30 cellular contexts compared by ENCODE assay signal in genomic region chr20:14114049-14114448, GRCh38.
"Had no signal": no experiment of that assay in that cellular context is flagged by ENCODE, and none has a peak within 500 bp of the region (broad histone marks: within the 10 kb centered on the region; RNA-seq: fewer than 3 reads in every experiment).

No MANE protein-coding gene starts in this region.

- ATAC-seq: activated CD8-positive, alpha-beta T cell treated with anti-CD3 and anti-CD28 coated beads for 36 hours; activated T-cell treated with anti-CD3 and anti-CD28 coated beads, Interleukin-2, amount 50 U/mL, for 4 hours; activated T-helper 17 cell treated with anti-CD3 and anti-CD28 coated beads, Interleukin-2, amount 50 U/mL, for 72 hours; effector memory CD8-positive, alpha-beta T cell; gastroesophageal sphincter; heart right ventricle; WTC11 had no signal

- H3K4me1 ChIP-seq: esophagus muscularis mucosa, gastroesophageal sphincter, heart right ventricle had no signal

- H3K27me3 ChIP-seq: brain microvascular endothelial cell, esophagus muscularis mucosa, gastroesophageal sphincter, heart right ventricle had no signal

- H3K4me1 Mint-ChIP-seq: activated CD4-positive, alpha-beta T cell treated with anti-CD3 and anti-CD28 coated beads, Interleukin-2, amount 10 ng/mL, durations not matched to agents 7 days and 5 days; activated T-helper 17 cell treated with anti-CD3 and anti-CD28 coated beads, Interleukin-2, amount 50 U/mL, for 72 hours; central memory CD8-positive, alpha-beta T cell had no signal

- H3K27ac ChIP-seq: brain microvascular endothelial cell, esophagus muscularis mucosa, gastroesophageal sphincter, heart right ventricle, hepatocyte, VCaP had no signal

- H3K4me3 Mint-ChIP-seq: activated CD4-positive, alpha-beta T cell treated with anti-CD3 and anti-CD28 coated beads, Interleukin-2, amount 10 ng/mL, durations not matched to agents 7 days and 5 days; activated CD8-positive, alpha-beta T cell treated with anti-CD3 and anti-CD28 coated beads for 36 hours; activated naive CD8-positive, alpha-beta T cell; activated T-cell treated with anti-CD3 and anti-CD28 coated beads, Interleukin-2, amount 50 U/mL, for 4 hours; activated T-helper 17 cell treated with anti-CD3 and anti-CD28 coated beads, Interleukin-2, amount 50 U/mL, for 72 hours; central memory CD8-positive, alpha-beta T cell; effector memory CD8-positive, alpha-beta T cell; WTC11 had no signal

- H3K4me3 ChIP-seq: esophagus muscularis mucosa, gastroesophageal sphincter, heart right ventricle, hepatocyte had no signal

- H3K27me3 Mint-ChIP-seq: activated CD4-positive, alpha-beta T cell treated with anti-CD3 and anti-CD28 coated beads, Interleukin-2, amount 10 ng/mL, durations not matched to agents 7 days and 5 days; activated CD8-positive, alpha-beta T cell treated with anti-CD3 and anti-CD28 coated beads for 36 hours; activated naive CD8-positive, alpha-beta T cell; activated T-helper 17 cell treated with anti-CD3 and anti-CD28 coated beads, Interleukin-2, amount 50 U/mL, for 72 hours; central memory CD8-positive, alpha-beta T cell; effector memory CD8-positive, alpha-beta T cell had no signal

- H3K36me3 ChIP-seq: brain microvascular endothelial cell, esophagus muscularis mucosa, gastroesophageal sphincter, heart right ventricle had no signal

- H3K4me2 ChIP-seq: hepatocyte had no signal

- H3K36me3 Mint-ChIP-seq: activated naive CD8-positive, alpha-beta T cell had no signal

- H3K79me2 ChIP-seq: hepatocyte had no signal

- H3K27ac Mint-ChIP-seq: activated CD4-positive, alpha-beta T cell treated with anti-CD3 and anti-CD28 coated beads, Interleukin-2, amount 10 ng/mL, durations not matched to agents 7 days and 5 days; activated CD8-positive, alpha-beta T cell treated with anti-CD3 and anti-CD28 coated beads for 36 hours; activated naive CD8-positive, alpha-beta T cell; activated T-helper 17 cell treated with anti-CD3 and anti-CD28 coated beads, Interleukin-2, amount 50 U/mL, for 72 hours; effector memory CD8-positive, alpha-beta T cell; WTC11 had no signal

- H2AFZ ChIP-seq: hepatocyte had no signal

- DNase-seq: activated CD4-positive, alpha-beta T cell treated with anti-CD3 and anti-CD28 coated beads for 1 hour; activated CD4-positive, alpha-beta T cell treated with anti-CD3 and anti-CD28 coated beads for 4 hours; activated CD4-positive, alpha-beta T cell treated with anti-CD3 and anti-CD28 coated beads, Interleukin-2, amount 10 ng/mL, durations not matched to agents 7 days and 5 days; activated CD4-positive, alpha-beta T cell treated with anti-CD3 and anti-CD28 coated beads, Interleukin-2, amount 50 U/mL, for 48 hours; activated CD8-positive, alpha-beta memory T cell treated with anti-CD3 and anti-CD28 coated beads for 24 hours; activated CD8-positive, alpha-beta T cell treated with anti-CD3 and anti-CD28 coated beads for 36 hours; activated effector memory CD4-positive, alpha-beta T cell treated with Interleukin-2 at 50 U/mL for 16 hours; activated gamma-delta T cell treated with Interleukin-2 at 50 U/mL for 16 hours; activated naive CD4-positive, alpha-beta T cell treated with anti-CD3 and anti-CD28 coated beads, Interleukin-2, amount 50 U/mL, for 16 hours; activated naive CD4-positive, alpha-beta T cell treated with Interleukin-2 at 50 U/mL for 16 hours; activated T-cell treated with anti-CD3 and anti-CD28 coated beads, Interleukin-2, amount 50 U/mL, for 4 hours; amniotic stem cell; anterior cingulate cortex; brain microvascular endothelial cell; cortex of kidney; dermis blood vessel endothelial cell; effector CD4-positive, alpha-beta T cell; effector memory CD8-positive, alpha-beta T cell; erythroblast; foreskin melanocyte; heart right ventricle; T-helper 2 cell had no signal
